1 cellular context compared by ENCODE assay signal in genomic region chr1:150805899-150806298, GRCh38.
TF ChIP-seq lines count a peak whose summit lies in the region.

No MANE protein-coding gene starts in this region.

TF ChIP-seq in HepG2, 621 proteins besides CTCF, POLR2A, EP300 and RAD21:
- TF ChIP-seq FOXP1 (IDR thresholded peaks at IDR 0.05) (no peak), FOXP1 (CRISPR knock-in tag; IDR thresholded peaks at IDR 0.05) (no peak), KLF13 (CRISPR knock-in tag; IDR thresholded peaks at IDR 0.05) (no peak), ZBTB4 (CRISPR knock-in tag; IDR thresholded peaks at IDR 0.05; ENCODE audit: borderline replicate concordance) (no peak), ZNF7 (CRISPR knock-in tag; IDR thresholded peaks at IDR 0.05) (no peak)
- TF ChIP-seq, protein P1, sequence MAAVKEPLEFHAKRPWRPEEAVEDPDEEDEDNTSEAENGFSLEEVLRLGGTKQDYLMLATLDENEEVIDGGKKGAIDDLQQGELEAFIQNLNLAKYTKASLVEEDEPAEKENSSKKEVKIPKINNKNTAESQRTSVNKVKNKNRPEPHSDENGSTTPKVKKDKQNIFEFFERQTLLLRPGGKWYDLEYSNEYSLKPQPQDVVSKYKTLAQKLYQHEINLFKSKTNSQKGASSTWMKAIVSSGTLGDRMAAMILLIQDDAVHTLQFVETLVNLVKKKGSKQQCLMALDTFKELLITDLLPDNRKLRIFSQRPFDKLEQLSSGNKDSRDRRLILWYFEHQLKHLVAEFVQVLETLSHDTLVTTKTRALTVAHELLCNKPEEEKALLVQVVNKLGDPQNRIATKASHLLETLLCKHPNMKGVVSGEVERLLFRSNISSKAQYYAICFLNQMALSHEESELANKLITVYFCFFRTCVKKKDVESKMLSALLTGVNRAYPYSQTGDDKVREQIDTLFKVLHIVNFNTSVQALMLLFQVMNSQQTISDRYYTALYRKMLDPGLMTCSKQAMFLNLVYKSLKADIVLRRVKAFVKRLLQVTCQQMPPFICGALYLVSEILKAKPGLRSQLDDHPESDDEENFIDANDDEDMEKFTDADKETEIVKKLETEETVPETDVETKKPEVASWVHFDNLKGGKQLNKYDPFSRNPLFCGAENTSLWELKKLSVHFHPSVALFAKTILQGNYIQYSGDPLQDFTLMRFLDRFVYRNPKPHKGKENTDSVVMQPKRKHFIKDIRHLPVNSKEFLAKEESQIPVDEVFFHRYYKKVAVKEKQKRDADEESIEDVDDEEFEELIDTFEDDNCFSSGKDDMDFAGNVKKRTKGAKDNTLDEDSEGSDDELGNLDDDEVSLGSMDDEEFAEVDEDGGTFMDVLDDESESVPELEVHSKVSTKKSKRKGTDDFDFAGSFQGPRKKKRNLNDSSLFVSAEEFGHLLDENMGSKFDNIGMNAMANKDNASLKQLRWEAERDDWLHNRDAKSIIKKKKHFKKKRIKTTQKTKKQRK (IDR thresholded peaks at IDR 0.05; ENCODE audit: low read length) = no peak
- TF ChIP-seq, protein P2, sequence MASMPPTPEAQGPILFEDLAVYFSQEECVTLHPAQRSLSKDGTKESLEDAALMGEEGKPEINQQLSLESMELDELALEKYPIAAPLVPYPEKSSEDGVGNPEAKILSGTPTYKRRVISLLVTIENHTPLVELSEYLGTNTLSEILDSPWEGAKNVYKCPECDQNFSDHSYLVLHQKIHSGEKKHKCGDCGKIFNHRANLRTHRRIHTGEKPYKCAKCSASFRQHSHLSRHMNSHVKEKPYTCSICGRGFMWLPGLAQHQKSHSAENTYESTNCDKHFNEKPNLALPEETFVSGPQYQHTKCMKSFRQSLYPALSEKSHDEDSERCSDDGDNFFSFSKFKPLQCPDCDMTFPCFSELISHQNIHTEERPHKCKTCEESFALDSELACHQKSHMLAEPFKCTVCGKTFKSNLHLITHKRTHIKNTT (CRISPR knock-in tag; IDR thresholded peaks at IDR 0.05) = no peak
TF ChIP-seq in HepG2: peak in this region for 0.
